In the genomic region with DNA sequence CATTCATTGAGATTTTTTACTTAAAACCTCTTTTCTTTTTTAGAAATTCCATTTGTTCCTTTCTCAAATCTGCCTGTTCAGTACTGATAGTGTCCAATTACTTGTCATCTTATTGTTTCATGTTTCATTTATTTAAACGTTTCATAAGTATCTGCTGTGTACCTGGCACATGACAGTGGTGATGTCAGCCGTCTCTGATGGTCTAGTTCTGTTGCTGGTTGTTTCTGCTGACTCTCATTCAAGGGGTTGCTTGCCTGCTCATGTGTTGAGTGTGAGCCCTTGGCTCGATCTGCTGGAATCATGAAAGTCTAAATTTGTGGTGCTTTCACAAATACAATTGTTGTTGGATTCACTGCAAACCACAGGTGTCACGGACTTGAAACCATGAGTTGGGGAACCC, we compare ENCODE assay signal across 22 cellular contexts.
"Had no signal": no experiment of that assay in that cellular context is flagged by ENCODE, and none has a peak within 500 bp of the region (broad histone marks: within the 10 kb centered on the region; RNA-seq: fewer than 3 reads in every experiment).

No MANE protein-coding gene starts in this region.

- DNase-seq: KBM-7, NCI-H1092, NCI-H1105 treated with DMSO at 0.1 percent for 48 hours, NCI-H1417 treated with DMSO at 0.1 percent for 48 hours, NCI-H146, NCI-H1694 treated with DMSO at 0.1 percent for 48 hours, NCI-H1930, NCI-H2081, NCI-H2107, NCI-H2227 treated with DMSO at 0.1 percent for 48 hours, NCI-H524, NCI-H526 treated with DMSO at 0.1 percent for 48 hours, NCI-H748 treated with DMSO at 0.1 percent for 48 hours, PC-9, SHP77 treated with DMSO at 0.1 percent for 48 hours, SJCRH30 had no signal

- H3K36me3 ChIP-seq: Peyer's patch, SJCRH30 had no signal

- H2AFZ ChIP-seq: PC-9 had no signal

- H3K4me1 ChIP-seq: Peyer's patch, SJCRH30 had no signal

- H3K27me3 ChIP-seq: Peyer's patch, SJCRH30 had no signal

- H3K27ac ChIP-seq: HL-60, PC-9, Peyer's patch, SJCRH30 had no signal

- H3K4me2 ChIP-seq: PC-9 had no signal

- H3K4me3 Mint-ChIP-seq: IgD-negative memory B cell had no signal

- H3K4me3 ChIP-seq: PC-9, Peyer's patch, SJCRH30 had no signal

- H3K27ac Mint-ChIP-seq: IgD-negative memory B cell had no signal

- FAIRE-seq: HTR-8/SVneo had no signal

- H3K9me3 ChIP-seq: Peyer's patch, SJCRH30 had no signal

- ATAC-seq: Right ventricle myocardium inferior, SK-N-SH treated with all-trans-retinoic acid at 6 μM for 48 hours had no signal
